1 cellular context compared by ENCODE assay signal in the genomic region with DNA sequence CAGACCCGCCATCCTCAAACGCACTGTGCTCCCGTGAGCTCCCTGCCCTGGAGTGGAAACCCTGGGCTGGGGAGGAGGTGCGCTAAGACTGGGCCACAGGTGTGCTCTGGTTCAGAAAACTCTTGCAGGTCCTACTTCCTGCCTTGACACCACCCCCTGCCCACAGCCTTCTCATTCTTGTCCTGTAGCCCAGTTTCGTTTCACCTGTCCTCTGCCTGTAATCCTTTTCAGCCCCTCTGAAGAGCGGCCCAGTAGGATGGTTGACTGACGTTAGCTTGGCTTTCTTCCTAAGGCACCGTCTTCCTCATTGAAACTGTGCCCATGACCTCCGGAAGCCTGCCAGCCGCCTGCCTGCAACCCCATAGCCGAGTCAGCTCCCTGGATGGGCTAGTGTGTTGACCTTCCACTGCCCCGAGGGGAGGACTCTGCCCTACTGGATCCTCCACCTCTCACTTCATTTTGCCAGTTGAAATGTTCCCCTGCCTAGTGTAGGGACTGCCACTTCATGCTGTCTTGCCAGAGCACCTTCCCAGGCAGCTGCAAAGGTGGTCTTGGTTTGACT.
TF ChIP-seq lines count a peak whose summit lies in the region.

No MANE protein-coding gene starts in this region.

TF ChIP-seq in GM23338, 12 proteins besides CTCF, POLR2A, EP300 and RAD21 (continued from another document):
- TF ChIP-seq, protein P1, sequence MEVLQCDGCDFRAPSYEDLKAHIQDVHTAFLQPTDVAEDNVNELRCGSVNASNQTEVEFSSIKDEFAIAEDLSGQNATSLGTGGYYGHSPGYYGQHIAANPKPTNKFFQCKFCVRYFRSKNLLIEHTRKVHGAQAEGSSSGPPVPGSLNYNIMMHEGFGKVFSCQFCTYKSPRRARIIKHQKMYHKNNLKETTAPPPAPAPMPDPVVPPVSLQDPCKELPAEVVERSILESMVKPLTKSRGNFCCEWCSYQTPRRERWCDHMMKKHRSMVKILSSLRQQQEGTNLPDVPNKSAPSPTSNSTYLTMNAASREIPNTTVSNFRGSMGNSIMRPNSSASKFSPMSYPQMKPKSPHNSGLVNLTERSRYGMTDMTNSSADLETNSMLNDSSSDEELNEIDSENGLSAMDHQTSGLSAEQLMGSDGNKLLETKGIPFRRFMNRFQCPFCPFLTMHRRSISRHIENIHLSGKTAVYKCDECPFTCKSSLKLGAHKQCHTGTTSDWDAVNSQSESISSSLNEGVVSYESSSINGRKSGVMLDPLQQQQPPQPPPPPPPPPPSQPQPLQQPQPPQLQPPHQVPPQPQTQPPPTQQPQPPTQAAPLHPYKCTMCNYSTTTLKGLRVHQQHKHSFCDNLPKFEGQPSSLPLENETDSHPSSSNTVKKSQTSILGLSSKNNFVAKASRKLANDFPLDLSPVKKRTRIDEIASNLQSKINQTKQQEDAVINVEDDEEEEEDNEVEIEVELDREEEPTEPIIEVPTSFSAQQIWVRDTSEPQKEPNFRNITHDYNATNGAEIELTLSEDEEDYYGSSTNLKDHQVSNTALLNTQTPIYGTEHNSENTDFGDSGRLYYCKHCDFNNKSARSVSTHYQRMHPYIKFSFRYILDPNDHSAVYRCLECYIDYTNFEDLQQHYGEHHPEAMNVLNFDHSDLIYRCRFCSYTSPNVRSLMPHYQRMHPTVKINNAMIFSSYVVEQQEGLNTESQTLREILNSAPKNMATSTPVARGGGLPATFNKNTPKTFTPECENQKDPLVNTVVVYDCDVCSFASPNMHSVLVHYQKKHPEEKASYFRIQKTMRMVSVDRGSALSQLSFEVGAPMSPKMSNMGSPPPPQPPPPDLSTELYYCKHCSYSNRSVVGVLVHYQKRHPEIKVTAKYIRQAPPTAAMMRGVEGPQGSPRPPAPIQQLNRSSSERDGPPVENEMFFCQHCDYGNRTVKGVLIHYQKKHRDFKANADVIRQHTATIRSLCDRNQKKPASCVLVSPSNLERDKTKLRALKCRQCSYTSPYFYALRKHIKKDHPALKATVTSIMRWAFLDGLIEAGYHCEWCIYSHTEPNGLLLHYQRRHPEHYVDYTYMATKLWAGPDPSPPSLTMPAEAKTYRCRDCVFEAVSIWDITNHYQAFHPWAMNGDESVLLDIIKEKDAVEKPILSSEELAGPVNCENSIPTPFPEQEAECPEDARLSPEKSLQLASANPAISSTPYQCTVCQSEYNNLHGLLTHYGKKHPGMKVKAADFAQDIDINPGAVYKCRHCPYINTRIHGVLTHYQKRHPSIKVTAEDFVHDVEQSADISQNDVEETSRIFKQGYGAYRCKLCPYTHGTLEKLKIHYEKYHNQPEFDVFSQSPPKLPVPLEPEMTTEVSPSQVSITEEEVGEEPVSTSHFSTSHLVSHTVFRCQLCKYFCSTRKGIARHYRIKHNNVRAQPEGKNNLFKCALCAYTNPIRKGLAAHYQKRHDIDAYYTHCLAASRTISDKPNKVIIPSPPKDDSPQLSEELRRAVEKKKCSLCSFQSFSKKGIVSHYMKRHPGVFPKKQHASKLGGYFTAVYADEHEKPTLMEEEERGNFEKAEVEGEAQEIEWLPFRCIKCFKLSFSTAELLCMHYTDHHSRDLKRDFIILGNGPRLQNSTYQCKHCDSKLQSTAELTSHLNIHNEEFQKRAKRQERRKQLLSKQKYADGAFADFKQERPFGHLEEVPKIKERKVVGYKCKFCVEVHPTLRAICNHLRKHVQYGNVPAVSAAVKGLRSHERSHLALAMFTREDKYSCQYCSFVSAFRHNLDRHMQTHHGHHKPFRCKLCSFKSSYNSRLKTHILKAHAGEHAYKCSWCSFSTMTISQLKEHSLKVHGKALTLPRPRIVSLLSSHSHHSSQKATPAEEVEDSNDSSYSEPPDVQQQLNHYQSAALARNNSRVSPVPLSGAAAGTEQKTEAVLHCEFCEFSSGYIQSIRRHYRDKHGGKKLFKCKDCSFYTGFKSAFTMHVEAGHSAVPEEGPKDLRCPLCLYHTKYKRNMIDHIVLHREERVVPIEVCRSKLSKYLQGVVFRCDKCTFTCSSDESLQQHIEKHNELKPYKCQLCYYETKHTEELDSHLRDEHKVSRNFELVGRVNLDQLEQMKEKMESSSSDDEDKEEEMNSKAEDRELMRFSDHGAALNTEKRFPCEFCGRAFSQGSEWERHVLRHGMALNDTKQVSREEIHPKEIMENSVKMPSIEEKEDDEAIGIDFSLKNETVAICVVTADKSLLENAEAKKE (CRISPR knock-in tag; IDR thresholded peaks at IDR 0.05) = no peak
- TF ChIP-seq ZNF114 (CRISPR knock-in tag; IDR thresholded peaks at IDR 0.05) (no peak), EZH2 (IDR thresholded peaks at IDR 0.05; ENCODE audit: low read depth, unreplicated experiment) (no peak), CREB1 (CRISPR knock-in tag; IDR thresholded peaks at IDR 0.05; ENCODE audit: low read depth) (no peak)
